In genomic region chr16:57536306-57537193, GRCh38 we compare ENCODE assay signal across 8 cellular contexts. TPM values are rescaled to one million over a fixed set of nuclear protein-coding genes. Genes with fewer than 3 reads are reported as not detected.
A peak's percentile ranks its signal among the peaks of the same experiment; 100 is the strongest.
DNase-seq lines count a peak whose midpoint lies in the region; ATAC-seq and TF ChIP-seq lines count a peak whose summit lies in the region.

TSS of gene CCDC102A (minus strand) at chr16:57536571. CDS start at chr16:57529177, 7,394 bp downstream.

- no peaks in the 10 kb centered on the region for H3K9me3 Mint-ChIP-seq in stimulated activated naive B cell treated with anti-CD40 and anti-IgM and Interleukin-4, amounts not matched to agents 10 μg/mL and 1 μg/mL and 100 μg/mL, for 72 hours

- H3K9ac ChIP-seq in BLaER1 treated with 17β-estradiol and CSF1 and Interleukin-3, amounts not matched to agents 10 nM and 100 nM = peak within 1 kb of the TSS; percentile 75 to 94 (median 87)
- H3K9ac ChIP-seq in colonic mucosa (ENCODE audit: low read depth in 2 of 2, low read length in 2 of 2) = peak within 1 kb of the TSS; percentile 71 to 79

- H3K27me3 Mint-ChIP-seq in stimulated activated naive B cell treated with anti-CD40 and anti-IgM and Interleukin-4, amounts not matched to agents 10 μg/mL and 1 μg/mL and 100 μg/mL, for 72 hours = no peaks in the 10 kb centered on the region

- no peaks in the 10 kb centered on the region for H3K9me3 ChIP-seq in BLaER1 treated with 17β-estradiol and CSF1 and Interleukin-3, amounts not matched to agents 10 nM and 100 nM (replicated peaks in 1 of 11)
- no peaks in the 10 kb centered on the region for H3K9me3 ChIP-seq in colonic mucosa

- no peak for TF ChIP-seq POLR2A in lower leg skin (IDR thresholded peaks at IDR 0.05)

- H3K27me3 ChIP-seq in BLaER1 treated with 17β-estradiol and CSF1 and Interleukin-3, amounts not matched to agents 10 nM and 100 nM = peaks cover 0 to 29% (median 0%) of the 10 kb centered on the region in 11 experiments; a peak in 5 of 22 replicates
- no peaks in the 10 kb centered on the region for H3K27me3 ChIP-seq in colonic mucosa

- H3K4me3 ChIP-seq in BLaER1 treated with 17β-estradiol and CSF1 and Interleukin-3, amounts not matched to agents 10 nM and 100 nM = peak within 1 kb of the TSS; percentile 53 to 81 (median 70)
- peak within 1 kb of the TSS; percentile 68 for H3K4me3 ChIP-seq in colonic mucosa
- peak within 1 kb of the TSS; percentile 57 for H3K4me3 ChIP-seq in lower leg skin (ENCODE audit: low read depth, poor library complexity, severe bottlenecking)

- intact Hi-C loops in T-helper 2 cell treated with Interferon-gamma antibody and Interleukin-4, amounts not matched to agents 100 ng/mL and 5 ng/mL, for 36 hours (cut with micrococcal nuclease) = loop anchor here (1.0 to 10.0 kb wide), 5 partner anchors 50 to 1082 kb away; partner anchors contain the start of genes CFAP20, DOK4, KATNB1 and NUDT21
- intact Hi-C loops in colonic mucosa (cut with DNase I) = no loop called here
- intact Hi-C loops in lower leg skin (cut with DNase I; ENCODE audit: low total_unique reads) = no loop called here

- no peaks in the 10 kb centered on the region for H3K36me3 ChIP-seq in BLaER1 treated with 17β-estradiol and CSF1 and Interleukin-3, amounts not matched to agents 10 nM and 100 nM
- no peaks in the 10 kb centered on the region for H3K36me3 ChIP-seq in colonic mucosa

- H3K27ac Mint-ChIP-seq in stimulated activated naive B cell treated with anti-CD40 and anti-IgM and Interleukin-4, amounts not matched to agents 10 μg/mL and 1 μg/mL and 100 μg/mL, for 72 hours = peak within 1 kb of the TSS; percentile 99

- peaks cover 0 to 18% (median 4%) of the 10 kb centered on the region in 11 experiments; a peak in 4 of 22 replicates for H4K20me1 ChIP-seq in BLaER1 treated with 17β-estradiol and CSF1 and Interleukin-3, amounts not matched to agents 10 nM and 100 nM

- peak; percentile 42 for DNase-seq in colonic mucosa
- DNase-seq in lower leg skin (ENCODE audit: low spot score in 2 of 2) = peak in 1 of 2 donors; percentile 91
- DNase-seq in stimulated activated naive B cell treated with anti-CD40 and anti-IgM and Interleukin-4, amounts not matched to agents 10 μg/mL and 1 μg/mL and 100 μg/mL, for 72 hours = peak; percentile 76
- no peak for DNase-seq in COR-L47 (lab: John Stamatoyannopoulos, UW)

- H3K4me2 ChIP-seq in BLaER1 treated with 17β-estradiol and CSF1 and Interleukin-3, amounts not matched to agents 10 nM and 100 nM = peak within 1 kb of the TSS; percentile 87 to 100 (median 98)

- H3K4me1 ChIP-seq in BLaER1 treated with 17β-estradiol and CSF1 and Interleukin-3, amounts not matched to agents 10 nM and 100 nM = peaks cover 77 to 96% (median 93%) of the 10 kb centered on the region in 10 experiments
- H3K4me1 ChIP-seq in colonic mucosa = no peaks in the 10 kb centered on the region

- H3K36me3 Mint-ChIP-seq in stimulated activated naive B cell treated with anti-CD40 and anti-IgM and Interleukin-4, amounts not matched to agents 10 μg/mL and 1 μg/mL and 100 μg/mL, for 72 hours = peaks cover 0 to 6% of the 10 kb centered on the region in 2 donors

- TF ChIP-seq CTCF in colonic mucosa (IDR thresholded peaks at IDR 0.05) = no peak
- TF ChIP-seq CTCF in lower leg skin (IDR thresholded peaks at IDR 0.05) = no peak

- peak; percentile 29 for ATAC-seq in GM19324 (IDR thresholded peaks at IDR 0.05; ENCODE audit: low FRiP score, unreplicated experiment)
- ATAC-seq in HG03378 (IDR thresholded peaks at IDR 0.05; ENCODE audit: unreplicated experiment) = peak; percentile 1
- ATAC-seq in stimulated activated naive B cell treated with anti-CD40 and anti-IgM and Interleukin-4, amounts not matched to agents 10 μg/mL and 1 μg/mL and 100 μg/mL, for 72 hours (replicated peaks) = peak; percentile 19 to 33

- peak within 1 kb of the TSS; percentile 9 to 96 (median 93); a peak in 21 of 22 replicates for H3K27ac ChIP-seq in BLaER1 treated with 17β-estradiol and CSF1 and Interleukin-3, amounts not matched to agents 10 nM and 100 nM
- peak within 1 kb of the TSS; percentile 83 for H3K27ac ChIP-seq in colonic mucosa

- WGBS in lower leg skin, 2 donors = 1% methylated on average over 42 to 67 of the region's 81 CpGs

- H3K4me1 Mint-ChIP-seq in stimulated activated naive B cell treated with anti-CD40 and anti-IgM and Interleukin-4, amounts not matched to agents 10 μg/mL and 1 μg/mL and 100 μg/mL, for 72 hours = peaks cover 67 to 80% of the 10 kb centered on the region in 2 donors

- H3K4me3 Mint-ChIP-seq in stimulated activated naive B cell treated with anti-CD40 and anti-IgM and Interleukin-4, amounts not matched to agents 10 μg/mL and 1 μg/mL and 100 μg/mL, for 72 hours = peak within 1 kb of the TSS; percentile 88 to 89

RNA-seq across cellular contexts. Expression of gene CCDC102A, which starts in this region (rescaled TPM):
- total RNA-seq in T-helper 2 cell treated with Interferon-gamma antibody and Interleukin-4, amounts not matched to agents 100 ng/mL and 5 ng/mL, for 36 hours = 9.3 and 10.1 TPM in 2 replicates
- total RNA-seq in colonic mucosa (1 to 10 TPM; 1.9 to 2.5 TPM), lower leg skin (10 to 100 TPM; 13.7 to 18.9 (median 16.4) TPM)
